In the genomic region with DNA sequence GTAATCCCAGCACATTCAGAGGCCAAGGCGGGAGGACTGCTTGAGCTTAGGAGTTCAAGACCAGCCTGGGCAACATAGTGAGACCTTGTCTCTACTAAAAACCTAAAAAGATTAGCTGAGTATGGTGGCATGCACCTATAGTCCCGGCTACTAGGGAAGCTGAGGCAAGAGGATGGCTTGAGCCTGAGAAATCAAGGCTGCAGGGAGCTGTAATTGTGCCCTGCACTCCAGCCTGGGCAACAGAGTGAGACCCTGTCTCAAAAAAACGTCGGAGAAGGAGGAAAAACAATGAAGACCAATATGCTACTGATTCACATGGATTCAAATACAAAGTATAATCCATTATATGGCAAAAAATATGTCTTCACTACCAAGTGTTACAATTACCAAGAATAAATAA, we compare ENCODE assay signal across 25 cellular contexts.
"Had no signal": no experiment of that assay in that cellular context is flagged by ENCODE, and none has a peak within 500 bp of the region (broad histone marks: within the 10 kb centered on the region; RNA-seq: fewer than 3 reads in every experiment).

No MANE protein-coding gene starts in this region.

- ATAC-seq: left colon; lower lobe of right lung; naive thymus-derived CD8-positive, alpha-beta T cell; right lobe of liver had no signal

- H3K27ac ChIP-seq: left lung, lower lobe of right lung, parathyroid adenoma, right atrium auricular region, right lobe of liver, suprapubic skin, thoracic aorta had no signal

- H3K4me3 Mint-ChIP-seq: immature natural killer cell; naive thymus-derived CD8-positive, alpha-beta T cell; nephron; neural crest cell; stimulated activated naive CD8-positive, alpha-beta T cell treated with anti-CD3 and anti-CD28 coated beads, Interleukin-15, Interleukin-2, amounts not matched to agents 100 ng/mL and 50 ng/mL, for 24 hours; type B pancreatic cell had no signal

- H3K9me3 ChIP-seq: left lung, lower lobe of right lung, right atrium auricular region, right lobe of liver, suprapubic skin, thoracic aorta, tibial nerve, uterus had no signal

- H3K36me3 ChIP-seq: right lobe of liver, thoracic aorta, uterus had no signal

- H3K27ac Mint-ChIP-seq: immature natural killer cell; naive thymus-derived CD8-positive, alpha-beta T cell; nephron; stimulated activated naive CD8-positive, alpha-beta T cell treated with anti-CD3 and anti-CD28 coated beads, Interleukin-15, Interleukin-2, amounts not matched to agents 100 ng/mL and 50 ng/mL, for 24 hours; type B pancreatic cell had no signal

- H3K9me3 Mint-ChIP-seq: immature natural killer cell; naive thymus-derived CD8-positive, alpha-beta T cell; nephron; neural crest cell; stimulated activated naive CD8-positive, alpha-beta T cell treated with anti-CD3 and anti-CD28 coated beads, Interleukin-15, Interleukin-2, amounts not matched to agents 100 ng/mL and 50 ng/mL, for 24 hours; type B pancreatic cell had no signal

- H3K27me3 Mint-ChIP-seq: naive thymus-derived CD8-positive, alpha-beta T cell; stimulated activated naive CD8-positive, alpha-beta T cell treated with anti-CD3 and anti-CD28 coated beads, Interleukin-15, Interleukin-2, amounts not matched to agents 100 ng/mL and 50 ng/mL, for 24 hours; type B pancreatic cell had no signal

- H3K4me3 ChIP-seq: left lung, lower lobe of right lung, right atrium auricular region, right lobe of liver, smooth muscle cell, suprapubic skin, thoracic aorta, tibial nerve, uterus had no signal

- H3K36me3 Mint-ChIP-seq: immature natural killer cell; naive thymus-derived CD8-positive, alpha-beta T cell; type B pancreatic cell had no signal

- H3K4me1 ChIP-seq: left lung, lower lobe of right lung, parathyroid adenoma, right atrium auricular region, right lobe of liver, suprapubic skin, uterus had no signal

- H3K4me1 Mint-ChIP-seq: nephron had no signal

- DNase-seq: hypothalamus; immature natural killer cell; kidney; left colon; left lung; lower lobe of right lung; mammary epithelial cell; mesenchymal stem cell; naive thymus-derived CD8-positive, alpha-beta T cell; nucleus accumbens; stimulated activated CD4-positive, alpha-beta T cell treated with anti-CD3 and anti-CD28 coated beads, Interleukin-1b, Interleukin-23, amount 100 ng/mL, for 48 hours; stimulated activated CD4-positive, alpha-beta T cell treated with anti-CD3 and anti-CD28 coated beads, Interleukin-4, amount 100 ng/mL, for 1 hour; stimulated activated naive CD4-positive, alpha-beta T cell; uterus had no signal
